ENCODE assay signal across 20 cellular contexts in the genomic region with DNA sequence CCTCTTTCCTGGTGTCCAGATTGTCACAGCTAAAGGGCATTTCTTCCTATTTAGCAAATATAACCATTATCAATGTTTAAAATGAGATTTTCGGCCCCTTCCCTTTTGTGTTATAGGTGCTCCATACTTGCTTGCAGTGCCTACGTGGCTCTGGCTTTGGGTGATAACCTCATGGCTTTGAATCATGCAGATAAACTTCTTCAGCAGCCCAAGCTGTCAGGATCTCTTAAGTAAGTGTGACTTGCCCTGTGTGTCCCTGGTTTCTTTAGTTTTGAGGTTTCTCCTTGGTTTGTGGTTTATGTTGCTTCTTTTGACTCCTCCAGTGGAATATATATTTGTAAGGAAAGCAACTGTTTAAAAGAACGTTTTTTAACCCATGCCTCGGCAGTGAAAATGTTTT. TPM values are rescaled to one million over a fixed set of nuclear protein-coding genes. Genes with fewer than 3 reads are reported as not detected.
"Had no signal": no experiment of that assay in that cellular context is flagged by ENCODE, and none has a peak within 500 bp of the region (broad histone marks: within the 10 kb centered on the region; RNA-seq: fewer than 3 reads in every experiment).

No MANE protein-coding gene starts in this region.

- H3K27ac ChIP-seq: colonic mucosa, gastrocnemius medialis, heart right ventricle, left lung, ovary, stomach, thoracic aorta had no signal

- H3K9me3 ChIP-seq: colonic mucosa, gastrocnemius medialis, heart right ventricle, left lung, ovary, stomach, thoracic aorta had no signal

- DNase-seq: activated CD4-positive, alpha-beta T cell treated with anti-CD3 and anti-CD28 coated beads, Interleukin-2, amount 50 U/mL, for 48 hours; activated CD8-positive, alpha-beta memory T cell treated with anti-CD3 and anti-CD28 coated beads, Interleukin-2, amount 10 ng/mL, durations not matched to agents 7 days and 5 days; activated effector memory CD4-positive, alpha-beta T cell treated with anti-CD3 and anti-CD28 coated beads, Interleukin-2, amount 50 U/mL, for 16 hours; activated T-cell treated with anti-CD3 and anti-CD28 coated beads, Interleukin-2, amount 50 U/mL, for 4 hours; colonic mucosa; effector CD4-positive, alpha-beta T cell; gastrocnemius medialis; heart right ventricle; left lung; ovary; stimulated activated CD4-positive, alpha-beta T cell treated with anti-CD3 and anti-CD28 coated beads, Interleukin-15, amount 100 ng/mL, for 24 hours; stimulated activated CD4-positive, alpha-beta T cell treated with anti-CD3 and anti-CD28 coated beads, Interleukin-4, amount 100 ng/mL, for 24 hours; stomach; T-helper 17 cell had no signal

- H3K4me3 ChIP-seq: colonic mucosa, gastrocnemius medialis, heart right ventricle, left lung, ovary, stomach, thoracic aorta had no signal

- FAIRE-seq: endothelial cell of umbilical vein, islet of Langerhans had no signal

- H3K36me3 ChIP-seq: colonic mucosa, ovary had no signal

- H3K9me3 Mint-ChIP-seq: activated T-cell treated with anti-CD3 and anti-CD28 coated beads, Interleukin-2, amount 50 U/mL, for 4 hours; nephron had no signal

- H3K4me1 ChIP-seq: colonic mucosa had no signal

- H3K27me3 Mint-ChIP-seq: activated CD8-positive, alpha-beta memory T cell treated with anti-CD3 and anti-CD28 coated beads, Interleukin-2, amount 10 ng/mL, durations not matched to agents 7 days and 5 days; T-helper 17 cell had no signal

- H3K27ac Mint-ChIP-seq: activated CD8-positive, alpha-beta memory T cell treated with anti-CD3 and anti-CD28 coated beads, Interleukin-2, amount 10 ng/mL, durations not matched to agents 7 days and 5 days; nephron; T-helper 17 cell had no signal

- ATAC-seq: activated CD8-positive, alpha-beta memory T cell treated with anti-CD3 and anti-CD28 coated beads, Interleukin-2, amount 10 ng/mL, durations not matched to agents 7 days and 5 days; activated T-cell treated with anti-CD3 and anti-CD28 coated beads, Interleukin-2, amount 50 U/mL, for 4 hours; gastrocnemius medialis; heart right ventricle; left lung; T-helper 17 cell had no signal

- H3K4me3 Mint-ChIP-seq: activated CD8-positive, alpha-beta memory T cell treated with anti-CD3 and anti-CD28 coated beads, Interleukin-2, amount 10 ng/mL, durations not matched to agents 7 days and 5 days; activated T-cell treated with anti-CD3 and anti-CD28 coated beads, Interleukin-2, amount 50 U/mL, for 4 hours; nephron; T-helper 17 cell had no signal

- H3K27me3 ChIP-seq: colonic mucosa, gastrocnemius medialis, heart right ventricle, left lung, ovary, stomach had no signal

RNA-seq across cellular contexts. Expression of gene TRIM71, which starts 58.5 kb away (rescaled TPM):
- total RNA-seq: cardiac septum, endothelial cell of umbilical vein, gastrocnemius medialis, thoracic aorta, ureter had no signal
- polyA plus RNA-seq: endothelial cell of umbilical vein, heart right ventricle had no signal
